26 cellular contexts compared by ENCODE assay signal in genomic region chr11:19635332-19635731, GRCh38.
"Had no signal": no experiment of that assay in that cellular context is flagged by ENCODE, and none has a peak within 500 bp of the region (broad histone marks: within the 10 kb centered on the region; RNA-seq: fewer than 3 reads in every experiment).

No MANE protein-coding gene starts in this region.

- H3K27me3 ChIP-seq: colonic mucosa, esophagus squamous epithelium, gastrocnemius medialis, heart right ventricle, left lung had no signal

- H3K4me3 ChIP-seq: colonic mucosa, esophagus squamous epithelium, gastrocnemius medialis, heart right ventricle, left lung, lower lobe of right lung, mucosa of descending colon had no signal

- ATAC-seq: effector memory CD8-positive, alpha-beta T cell; esophagus mucosa; gastrocnemius medialis; heart right ventricle; left cardiac atrium; left lung; left ventricle myocardium superior; lower lobe of right lung; mucosa of descending colon had no signal

- H3K4me1 ChIP-seq: colonic mucosa had no signal

- H3K27ac ChIP-seq: colonic mucosa, epithelial cell of prostate, esophagus squamous epithelium, gastrocnemius medialis, heart right ventricle, left lung, lower lobe of right lung had no signal

- FAIRE-seq: endometrium, islet of Langerhans, keratinocyte had no signal

- DNase-seq: colonic mucosa; cortex of kidney; effector CD8-positive, alpha-beta T cell; effector memory CD8-positive, alpha-beta T cell; endodermal cell; erythroblast; esophagus squamous epithelium; foreskin fibroblast; foreskin melanocyte; gastrocnemius medialis; glutamatergic neuron; head of caudate nucleus; heart right ventricle; hippocampal formation; left cardiac atrium; left lung; left ventricle myocardium superior; lower lobe of right lung; mesenchymal stem cell; mucosa of descending colon; naive B cell had no signal

- H3K9me3 ChIP-seq: colonic mucosa, gastrocnemius medialis, lower lobe of right lung had no signal

- H3K36me3 ChIP-seq: colonic mucosa, esophagus squamous epithelium, gastrocnemius medialis, heart right ventricle, left lung, lower lobe of right lung had no signal
